8 cellular contexts compared by ENCODE assay signal in genomic region chr1:234373064-234373937, GRCh38.
DNase-seq lines count a peak whose midpoint lies in the region; ATAC-seq and TF ChIP-seq lines count a peak whose summit lies in the region.

COA6 (plus strand) TSS chr1:234373456; CDS start chr1:234373467, 11 bp downstream.

- H3K4me3 ChIP-seq in AG09309 (ENCODE audit: control insufficient read depth, low read depth, low read length), result peak within 1 kb of the TSS; percentile 58

- ATAC-seq in GM19035 (IDR thresholded peaks at IDR 0.05; ENCODE audit: unreplicated experiment) (peak; percentile 93), HG03354 (IDR thresholded peaks at IDR 0.05; ENCODE audit: poor library complexity, severe bottlenecking, unreplicated experiment) (peak; percentile 90)
- peak; percentile 82 to 91 for ATAC-seq in activated CD4-positive, CD25-positive, alpha-beta regulatory T cell treated with anti-CD3 and anti-CD28 coated beads, Interleukin-2, amount 50 U/mL, for 24 hours

- DNase-seq in AG09309 (ENCODE audit: low read depth), result peak; percentile 80
- peak; percentile 91 for DNase-seq in NCI-H446 treated with DMSO at 0.1 percent for 48 hours (lab: John Stamatoyannopoulos, UW)
- peak; percentile 96 for DNase-seq in cerebellar cortex (ENCODE audit: low spot score)
- peak; percentile 97 for DNase-seq in islet precursor cell
- peak; percentile 86 to 87 (median 87) for DNase-seq in stimulated activated CD4-positive, alpha-beta T cell treated with anti-CD3 and anti-CD28 coated beads, Interleukin-12 subunit alpha, Interleukin-12 subunit beta, amount 100 ng/mL, for 48 hours (ENCODE audit: low read depth in 2 of 3, low spot score in 1 of 3)

- no peak for TF ChIP-seq CTCF in AG09309 (IDR thresholded peaks at IDR 0.05; ENCODE audit: control insufficient read depth, insufficient read depth, low read depth, low read length, missing control alignments)

Comparison
In these comparisons a context has a peak if more than half of its experiments do, and no peak if none do; other contexts are left out.
1. Peak in every context shown above with its lines: DNase-seq, ATAC-seq and H3K4me3 ChIP-seq.